Comparison of ENCODE assay signal across 1 cellular context in genomic region chr4:23614284-23614892, GRCh38.
TF ChIP-seq lines count a peak whose summit lies in the region.

No MANE protein-coding gene starts in this region.

TF ChIP-seq in GM12878, 131 proteins besides CTCF, POLR2A, EP300 and RAD21 (continued from another document):
- no peak for TF ChIP-seq CUX1 (IDR thresholded peaks at IDR 0.05; ENCODE audit: insufficient replicate concordance, low read depth, low read length)
- no peak for TF ChIP-seq IRF5 (IDR thresholded peaks at IDR 0.05; ENCODE audit: borderline replicate concordance)
